ENCODE assay signal across 1 cellular context in genomic region chr4:88857588-88857987, GRCh38.
TF ChIP-seq lines count a peak whose summit lies in the region.

No MANE protein-coding gene starts in this region.

TF ChIP-seq in IMR-90, 13 proteins besides CTCF, POLR2A, EP300 and RAD21:
- no peak for TF ChIP-seq ELK1 (IDR thresholded peaks at IDR 0.05; ENCODE audit: borderline replicate concordance, low read depth, low read length)
- TF ChIP-seq CHD1 (IDR thresholded peaks at IDR 0.05; ENCODE audit: low read depth, low read length): no peak
- TF ChIP-seq NFE2L2 (IDR thresholded peaks at IDR 0.05; ENCODE audit: low read depth, low read length): no peak
- no peak for TF ChIP-seq CEBPB (IDR thresholded peaks at IDR 0.05; ENCODE audit: low read depth, low read length)
- TF ChIP-seq, protein P1, sequence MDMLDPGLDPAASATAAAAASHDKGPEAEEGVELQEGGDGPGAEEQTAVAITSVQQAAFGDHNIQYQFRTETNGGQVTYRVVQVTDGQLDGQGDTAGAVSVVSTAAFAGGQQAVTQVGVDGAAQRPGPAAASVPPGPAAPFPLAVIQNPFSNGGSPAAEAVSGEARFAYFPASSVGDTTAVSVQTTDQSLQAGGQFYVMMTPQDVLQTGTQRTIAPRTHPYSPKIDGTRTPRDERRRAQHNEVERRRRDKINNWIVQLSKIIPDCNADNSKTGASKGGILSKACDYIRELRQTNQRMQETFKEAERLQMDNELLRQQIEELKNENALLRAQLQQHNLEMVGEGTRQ (IDR thresholded peaks at IDR 0.05; ENCODE audit: low read depth, low read length): no peak
- TF ChIP-seq MAZ (IDR thresholded peaks at IDR 0.05; ENCODE audit: borderline replicate concordance, low read depth, low read length): no peak
- no peak for TF ChIP-seq FOS (IDR thresholded peaks at IDR 0.05; ENCODE audit: low read depth, low read length)
- no peak for TF ChIP-seq MAFK (IDR thresholded peaks at IDR 0.05; ENCODE audit: low read depth, low read length)
- no peak for TF ChIP-seq MXI1 (IDR thresholded peaks at IDR 0.05; ENCODE audit: borderline replicate concordance, low read depth, low read length)
- TF ChIP-seq BHLHE40 (IDR thresholded peaks at IDR 0.05; ENCODE audit: low read depth, low read length): no peak
- TF ChIP-seq RCOR1 (IDR thresholded peaks at IDR 0.05; ENCODE audit: insufficient replicate concordance, low read length): no peak
- TF ChIP-seq RFX5 (IDR thresholded peaks at IDR 0.05; ENCODE audit: low read depth, low read length): no peak
- TF ChIP-seq SMC3 (IDR thresholded peaks at IDR 0.05; ENCODE audit: low read depth, low read length): no peak
